Comparison of ENCODE assay signal across 10 cellular contexts in the genomic region with DNA sequence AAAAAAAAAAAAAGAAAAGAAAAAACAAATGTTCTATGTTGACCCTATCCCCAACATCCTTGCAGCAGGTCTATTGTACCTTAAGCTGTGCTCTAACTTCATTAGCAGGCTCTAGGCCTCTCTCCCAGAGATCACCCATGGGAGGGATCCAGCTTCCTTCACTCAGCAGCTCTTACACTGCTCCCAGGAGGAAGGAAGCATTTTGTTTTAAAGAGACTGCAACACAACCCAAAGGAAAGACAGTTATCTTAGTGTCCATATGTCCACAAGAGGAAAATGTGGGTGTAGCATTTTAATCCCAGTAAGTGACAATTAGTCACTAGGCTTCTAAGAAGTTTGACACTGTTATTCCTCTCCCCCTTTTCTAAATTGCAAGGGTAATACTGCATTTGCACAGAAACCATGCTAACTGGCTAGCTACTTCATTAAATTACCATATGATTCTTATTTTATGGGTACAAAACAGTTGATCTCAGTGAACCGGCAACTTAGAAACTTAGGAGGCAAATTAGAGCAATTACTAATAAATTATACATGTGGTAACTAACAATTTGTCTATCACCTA. TPM values are rescaled to one million over a fixed set of nuclear protein-coding genes. Genes with fewer than 3 reads are reported as not detected.
DNase-seq lines count a peak whose midpoint lies in the region; ATAC-seq lines count a peak whose summit lies in the region.
"Had no signal": no experiment of that assay in that cellular context is flagged by ENCODE, and none has a peak within 500 bp of the region (broad histone marks: within the 10 kb centered on the region; RNA-seq: fewer than 3 reads in every experiment).

No MANE protein-coding gene starts in this region.

- H3K27ac Mint-ChIP-seq in naive thymus-derived CD4-positive, alpha-beta T cell, result peak overlapping the region in 8 of 9 donors; percentile 41 to 87 (median 76)

- H3K27me3 Mint-ChIP-seq in naive thymus-derived CD4-positive, alpha-beta T cell, result no peaks in the 10 kb centered on the region

- H3K4me3 Mint-ChIP-seq in naive thymus-derived CD4-positive, alpha-beta T cell, result peak overlapping the region in 6 of 10 donors; percentile 37 to 85 (median 68)

- no peaks in the 10 kb centered on the region for H3K27me3 ChIP-seq in naive thymus-derived CD4-positive, alpha-beta T cell (ENCODE audit: control insufficient read depth in 2 of 2, insufficient read depth in 2 of 2, low read length in 2 of 2)
- H3K27me3 ChIP-seq: dorsolateral prefrontal cortex had no signal

- H3K4me1 Mint-ChIP-seq in naive thymus-derived CD4-positive, alpha-beta T cell, result peaks cover 24 to 49% (median 36%) of the 10 kb centered on the region in 7 donors

- H3K36me3 ChIP-seq in naive thymus-derived CD4-positive, alpha-beta T cell (ENCODE audit: control insufficient read depth in 2 of 3, insufficient read depth in 3 of 3, low read length in 3 of 3), result no peaks in the 10 kb centered on the region

- H3K4me1 ChIP-seq in naive thymus-derived CD4-positive, alpha-beta T cell (ENCODE audit: control insufficient read depth in 2 of 2, insufficient read depth in 2 of 2, low read length in 2 of 2), result peaks cover 7 to 21% of the 10 kb centered on the region in 2 donors

- DNase-seq in NAMALWA (ENCODE audit: low spot score) (peak; percentile 51), caudate nucleus (lab: John Stamatoyannopoulos, UW) (no peak)
- DNase-seq in naive thymus-derived CD4-positive, alpha-beta T cell, result no peak
- DNase-seq: activated CD8-positive, alpha-beta memory T cell treated with anti-CD3 and anti-CD28 coated beads, Interleukin-2, amount 50 U/mL, for 4 hours; dorsolateral prefrontal cortex; SHP77 had no signal

- no peaks in the 10 kb centered on the region for H3K9me3 ChIP-seq in naive thymus-derived CD4-positive, alpha-beta T cell (ENCODE audit: control insufficient read depth in 2 of 3, low read length in 3 of 3)

- CTCF ChIA-PET in naive thymus-derived CD4-positive, alpha-beta T cell (lab: Charles Lee), result interaction anchor here (0.7 kb wide), 1 partner anchor 178 kb away, joined by 7 read pairs; no protein-coding TSS in a partner anchor

- H3K4me3 ChIP-seq in GM08714 (ENCODE audit: low read length), result peak overlapping the region; percentile 43; the same call in 1 of the 2 replicates
- no peak overlapping the region for H3K4me3 ChIP-seq in naive thymus-derived CD4-positive, alpha-beta T cell (ENCODE audit: low read length)
- H3K4me3 ChIP-seq: dorsolateral prefrontal cortex had no signal

- H3K9me3 Mint-ChIP-seq in naive thymus-derived CD4-positive, alpha-beta T cell, result peaks cover 0 to 2% (median 0%) of the 10 kb centered on the region in 11 donors

- no peak for ATAC-seq in naive thymus-derived CD4-positive, alpha-beta T cell
- ATAC-seq in GM19324 (IDR thresholded peaks at IDR 0.05; ENCODE audit: low FRiP score, unreplicated experiment) (no peak), HG03025 (IDR thresholded peaks at IDR 0.05; ENCODE audit: low FRiP score, unreplicated experiment) (no peak), GM18511 (IDR thresholded peaks at IDR 0.05; ENCODE audit: unreplicated experiment) (no peak)

- intact Hi-C loops in naive thymus-derived CD4-positive, alpha-beta T cell (cut with micrococcal nuclease), result loop anchor here (1.0 to 5.0 kb wide), 7 partner anchors 17 to 341 kb away; a partner anchor contains a TSS

- POLR2A ChIA-PET in naive thymus-derived CD4-positive, alpha-beta T cell (lab: Charles Lee), result interaction anchor here (0.7 to 1.8 kb wide), 3 partner anchors 15 to 58 kb away, joined by 3 to 5 read pairs (median 5); no protein-coding TSS in a partner anchor

- H3K27ac ChIP-seq in caudate nucleus (ENCODE audit: low read depth, low read length), result peak overlapping the region; percentile 26
- peak overlapping the region; percentile 53 for H3K27ac ChIP-seq in naive thymus-derived CD4-positive, alpha-beta T cell (ENCODE audit: low read depth, low read length)

- peaks cover 0 to 10% (median 5%) of the 10 kb centered on the region in 5 donors for H3K36me3 Mint-ChIP-seq in naive thymus-derived CD4-positive, alpha-beta T cell

RNA-seq across cellular contexts. Expression of a gene that starts 58.8 kb away (rescaled TPM):
- 10 to 100 TPM in 3 of 5 experiments, 1 to 10 TPM in 2; 3.1 to 15.4 (median 13.0) TPM for total RNA-seq in naive thymus-derived CD4-positive, alpha-beta T cell
- 10 to 100 TPM; 10.8 to 14.9 TPM for polyA plus RNA-seq in naive thymus-derived CD4-positive, alpha-beta T cell
